Comparison of ENCODE assay signal across 8 cellular contexts in the genomic region with DNA sequence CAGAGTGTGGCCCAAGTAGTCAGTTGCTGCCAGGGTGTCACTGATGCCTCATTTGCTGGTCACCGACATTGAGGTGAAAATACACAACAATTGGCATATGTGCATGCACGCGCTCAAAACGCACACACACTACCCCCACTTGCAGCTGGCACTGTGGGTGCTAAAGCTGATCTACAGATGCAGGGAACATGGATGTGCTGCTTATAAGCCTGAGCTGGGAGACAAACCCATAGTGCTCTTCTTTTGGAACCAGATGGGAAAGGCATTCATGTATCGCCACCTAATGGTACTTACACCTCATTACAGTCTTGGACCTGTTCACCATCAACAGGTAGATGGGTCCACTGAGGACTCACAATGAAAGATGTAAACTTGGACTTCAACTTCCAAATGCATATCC.
DNase-seq lines count a peak whose midpoint lies in the region; ATAC-seq and TF ChIP-seq lines count a peak whose summit lies in the region.

No MANE protein-coding gene starts in this region.

- H3K27me3 ChIP-seq in AG04450 (ENCODE audit: control insufficient read depth, insufficient read depth, low read length), result peaks cover 4% of the 10 kb centered on the region

- no peak overlapping the region for H3K27ac ChIP-seq in AG04450 (ENCODE audit: low read depth, low read length)

- POLR2A ChIA-PET in AG04450 (lab: Yijun Ruan, JAX), result no interaction called here

- ATAC-seq in GM19043 (IDR thresholded peaks at IDR 0.05; ENCODE audit: low read depth, unreplicated experiment) (peak; percentile 71), SK-N-SH treated with all-trans-retinoic acid at 6 μM for 48 hours (peak; percentile 93), HG02588 (IDR thresholded peaks at IDR 0.05; ENCODE audit: unreplicated experiment) (no peak), HG02970 (IDR thresholded peaks at IDR 0.05; ENCODE audit: low FRiP score, unreplicated experiment) (no peak), HG03571 (IDR thresholded peaks at IDR 0.05; ENCODE audit: unreplicated experiment) (no peak)

- TF ChIP-seq CTCF in AG04450 (IDR thresholded peaks at IDR 0.05; ENCODE audit: low read depth, low read length), result peak; percentile 69
- TF ChIP-seq CTCF in NB4 (IDR thresholded peaks at IDR 0.05; ENCODE audit: low read depth, low read length), result peak; percentile 56

- CTCF ChIA-PET in AG04450 (lab: Charles Lee), result interaction anchor here (0.8 to 1.9 kb wide), 7 partner anchors 8 to 310 kb away, joined by 3 to 12 read pairs (median 4); no protein-coding TSS in a partner anchor

- H3K4me3 ChIP-seq in AG04450 (ENCODE audit: low read depth, low read length) (no peak overlapping the region), NB4 (ENCODE audit: low read depth, low read length) (no peak overlapping the region)

- DNase-seq in AG04450 (ENCODE audit: low read depth, low spot score), result no peak
- DNase-seq in NB4 (ENCODE audit: low read depth), result peak; percentile 49
- DNase-seq in iPS DF 19.7 (ENCODE audit: low read depth, low spot score), result peak; percentile 50

- TF ChIP-seq POLR2A in NB4 (IDR thresholded peaks at IDR 0.05; ENCODE audit: extremely low read depth, insufficient read length), result no peak

- H3K9me3 ChIP-seq in AG04450 (ENCODE audit: control insufficient read depth, insufficient read depth, low read length), result no peaks in the 10 kb centered on the region

TF ChIP-seq in SK-N-SH treated with all-trans-retinoic acid at 6 μM for 48 hours, 23 proteins besides CTCF, POLR2A, EP300 and RAD21:
- TF ChIP-seq ARNTL (CRISPR knock-in tag; IDR thresholded peaks at IDR 0.05; ENCODE audit: borderline replicate concordance, low read depth), result no peak
- no peak for TF ChIP-seq ESRRG (CRISPR knock-in tag; IDR thresholded peaks at IDR 0.05)
- no peak for TF ChIP-seq ZC3H10 (CRISPR knock-in tag; IDR thresholded peaks at IDR 0.05)
- no peak for TF ChIP-seq TCF4 (CRISPR knock-in tag; IDR thresholded peaks at IDR 0.05; ENCODE audit: borderline replicate concordance)
- TF ChIP-seq, protein P1, sequence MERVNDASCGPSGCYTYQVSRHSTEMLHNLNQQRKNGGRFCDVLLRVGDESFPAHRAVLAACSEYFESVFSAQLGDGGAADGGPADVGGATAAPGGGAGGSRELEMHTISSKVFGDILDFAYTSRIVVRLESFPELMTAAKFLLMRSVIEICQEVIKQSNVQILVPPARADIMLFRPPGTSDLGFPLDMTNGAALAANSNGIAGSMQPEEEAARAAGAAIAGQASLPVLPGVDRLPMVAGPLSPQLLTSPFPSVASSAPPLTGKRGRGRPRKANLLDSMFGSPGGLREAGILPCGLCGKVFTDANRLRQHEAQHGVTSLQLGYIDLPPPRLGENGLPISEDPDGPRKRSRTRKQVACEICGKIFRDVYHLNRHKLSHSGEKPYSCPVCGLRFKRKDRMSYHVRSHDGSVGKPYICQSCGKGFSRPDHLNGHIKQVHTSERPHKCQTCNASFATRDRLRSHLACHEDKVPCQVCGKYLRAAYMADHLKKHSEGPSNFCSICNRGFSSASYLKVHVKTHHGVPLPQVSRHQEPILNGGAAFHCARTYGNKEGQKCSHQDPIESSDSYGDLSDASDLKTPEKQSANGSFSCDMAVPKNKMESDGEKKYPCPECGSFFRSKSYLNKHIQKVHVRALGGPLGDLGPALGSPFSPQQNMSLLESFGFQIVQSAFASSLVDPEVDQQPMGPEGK (CRISPR knock-in tag; IDR thresholded peaks at IDR 0.05; ENCODE audit: borderline replicate concordance), result no peak
- TF ChIP-seq ZFP3 (CRISPR knock-in tag; IDR thresholded peaks at IDR 0.05), result no peak
- TF ChIP-seq OSR1 (CRISPR knock-in tag; IDR thresholded peaks at IDR 0.05), result no peak
- TF ChIP-seq, protein P2, sequence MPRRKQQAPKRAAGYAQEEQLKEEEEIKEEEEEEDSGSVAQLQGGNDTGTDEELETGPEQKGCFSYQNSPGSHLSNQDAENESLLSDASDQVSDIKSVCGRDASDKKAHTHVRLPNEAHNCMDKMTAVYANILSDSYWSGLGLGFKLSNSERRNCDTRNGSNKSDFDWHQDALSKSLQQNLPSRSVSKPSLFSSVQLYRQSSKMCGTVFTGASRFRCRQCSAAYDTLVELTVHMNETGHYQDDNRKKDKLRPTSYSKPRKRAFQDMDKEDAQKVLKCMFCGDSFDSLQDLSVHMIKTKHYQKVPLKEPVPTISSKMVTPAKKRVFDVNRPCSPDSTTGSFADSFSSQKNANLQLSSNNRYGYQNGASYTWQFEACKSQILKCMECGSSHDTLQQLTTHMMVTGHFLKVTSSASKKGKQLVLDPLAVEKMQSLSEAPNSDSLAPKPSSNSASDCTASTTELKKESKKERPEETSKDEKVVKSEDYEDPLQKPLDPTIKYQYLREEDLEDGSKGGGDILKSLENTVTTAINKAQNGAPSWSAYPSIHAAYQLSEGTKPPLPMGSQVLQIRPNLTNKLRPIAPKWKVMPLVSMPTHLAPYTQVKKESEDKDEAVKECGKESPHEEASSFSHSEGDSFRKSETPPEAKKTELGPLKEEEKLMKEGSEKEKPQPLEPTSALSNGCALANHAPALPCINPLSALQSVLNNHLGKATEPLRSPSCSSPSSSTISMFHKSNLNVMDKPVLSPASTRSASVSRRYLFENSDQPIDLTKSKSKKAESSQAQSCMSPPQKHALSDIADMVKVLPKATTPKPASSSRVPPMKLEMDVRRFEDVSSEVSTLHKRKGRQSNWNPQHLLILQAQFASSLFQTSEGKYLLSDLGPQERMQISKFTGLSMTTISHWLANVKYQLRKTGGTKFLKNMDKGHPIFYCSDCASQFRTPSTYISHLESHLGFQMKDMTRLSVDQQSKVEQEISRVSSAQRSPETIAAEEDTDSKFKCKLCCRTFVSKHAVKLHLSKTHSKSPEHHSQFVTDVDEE (CRISPR knock-in tag; IDR thresholded peaks at IDR 0.05), result no peak
- TF ChIP-seq, protein P3, sequence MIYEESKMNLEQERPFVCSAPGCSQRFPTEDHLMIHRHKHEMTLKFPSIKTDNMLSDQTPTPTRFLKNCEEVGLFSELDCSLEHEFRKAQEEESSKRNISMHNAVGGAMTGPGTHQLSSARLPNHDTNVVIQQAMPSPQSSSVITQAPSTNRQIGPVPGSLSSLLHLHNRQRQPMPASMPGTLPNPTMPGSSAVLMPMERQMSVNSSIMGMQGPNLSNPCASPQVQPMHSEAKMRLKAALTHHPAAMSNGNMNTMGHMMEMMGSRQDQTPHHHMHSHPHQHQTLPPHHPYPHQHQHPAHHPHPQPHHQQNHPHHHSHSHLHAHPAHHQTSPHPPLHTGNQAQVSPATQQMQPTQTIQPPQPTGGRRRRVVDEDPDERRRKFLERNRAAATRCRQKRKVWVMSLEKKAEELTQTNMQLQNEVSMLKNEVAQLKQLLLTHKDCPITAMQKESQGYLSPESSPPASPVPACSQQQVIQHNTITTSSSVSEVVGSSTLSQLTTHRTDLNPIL (CRISPR knock-in tag; IDR thresholded peaks at IDR 0.05; ENCODE audit: low read depth), result no peak
- TF ChIP-seq RARB (CRISPR knock-in tag; IDR thresholded peaks at IDR 0.05), result no peak
- no peak for TF ChIP-seq ZNF70 (CRISPR knock-in tag; IDR thresholded peaks at IDR 0.05)
- TF ChIP-seq PPARA (CRISPR knock-in tag; IDR thresholded peaks at IDR 0.05; ENCODE audit: borderline replicate concordance), result no peak
- no peak for TF ChIP-seq ZNF565 (CRISPR knock-in tag; conservative IDR thresholded peaks at IDR 0.05; ENCODE audit: low read depth)
- no peak for TF ChIP-seq ISL1 (CRISPR knock-in tag; IDR thresholded peaks at IDR 0.05)
- TF ChIP-seq, protein P4, sequence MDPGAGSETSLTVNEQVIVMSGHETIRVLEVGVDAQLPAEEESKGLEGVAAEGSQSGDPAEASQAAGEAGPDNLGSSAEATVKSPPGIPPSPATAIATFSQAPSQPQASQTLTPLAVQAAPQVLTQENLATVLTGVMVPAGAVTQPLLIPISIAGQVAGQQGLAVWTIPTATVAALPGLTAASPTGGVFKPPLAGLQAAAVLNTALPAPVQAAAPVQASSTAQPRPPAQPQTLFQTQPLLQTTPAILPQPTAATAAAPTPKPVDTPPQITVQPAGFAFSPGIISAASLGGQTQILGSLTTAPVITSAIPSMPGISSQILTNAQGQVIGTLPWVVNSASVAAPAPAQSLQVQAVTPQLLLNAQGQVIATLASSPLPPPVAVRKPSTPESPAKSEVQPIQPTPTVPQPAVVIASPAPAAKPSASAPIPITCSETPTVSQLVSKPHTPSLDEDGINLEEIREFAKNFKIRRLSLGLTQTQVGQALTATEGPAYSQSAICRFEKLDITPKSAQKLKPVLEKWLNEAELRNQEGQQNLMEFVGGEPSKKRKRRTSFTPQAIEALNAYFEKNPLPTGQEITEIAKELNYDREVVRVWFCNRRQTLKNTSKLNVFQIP (CRISPR knock-in tag; IDR thresholded peaks at IDR 0.05; ENCODE audit: borderline replicate concordance, low read depth), result no peak
- TF ChIP-seq, protein P5, sequence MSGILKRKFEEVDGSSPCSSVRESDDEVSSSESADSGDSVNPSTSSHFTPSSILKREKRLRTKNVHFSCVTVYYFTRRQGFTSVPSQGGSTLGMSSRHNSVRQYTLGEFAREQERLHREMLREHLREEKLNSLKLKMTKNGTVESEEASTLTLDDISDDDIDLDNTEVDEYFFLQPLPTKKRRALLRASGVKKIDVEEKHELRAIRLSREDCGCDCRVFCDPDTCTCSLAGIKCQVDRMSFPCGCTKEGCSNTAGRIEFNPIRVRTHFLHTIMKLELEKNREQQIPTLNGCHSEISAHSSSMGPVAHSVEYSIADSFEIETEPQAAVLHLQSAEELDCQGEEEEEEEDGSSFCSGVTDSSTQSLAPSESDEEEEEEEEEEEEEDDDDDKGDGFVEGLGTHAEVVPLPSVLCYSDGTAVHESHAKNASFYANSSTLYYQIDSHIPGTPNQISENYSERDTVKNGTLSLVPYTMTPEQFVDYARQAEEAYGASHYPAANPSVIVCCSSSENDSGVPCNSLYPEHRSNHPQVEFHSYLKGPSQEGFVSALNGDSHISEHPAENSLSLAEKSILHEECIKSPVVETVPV (CRISPR knock-in tag; IDR thresholded peaks at IDR 0.05), result no peak
- TF ChIP-seq CSDC2 (CRISPR knock-in tag; IDR thresholded peaks at IDR 0.05), result no peak

Comparison
In these comparisons a context has a peak if more than half of its experiments do, and no peak if none do; other contexts are left out.
1. ATAC-seq: peak in GM19043 (single experiment) and SK-N-SH treated with all-trans-retinoic acid at 6 μM for 48 hours (single experiment); none in HG02588 (single experiment), HG02970 (single experiment) and HG03571 (single experiment).